34 cellular contexts compared by ENCODE assay signal in the genomic region with DNA sequence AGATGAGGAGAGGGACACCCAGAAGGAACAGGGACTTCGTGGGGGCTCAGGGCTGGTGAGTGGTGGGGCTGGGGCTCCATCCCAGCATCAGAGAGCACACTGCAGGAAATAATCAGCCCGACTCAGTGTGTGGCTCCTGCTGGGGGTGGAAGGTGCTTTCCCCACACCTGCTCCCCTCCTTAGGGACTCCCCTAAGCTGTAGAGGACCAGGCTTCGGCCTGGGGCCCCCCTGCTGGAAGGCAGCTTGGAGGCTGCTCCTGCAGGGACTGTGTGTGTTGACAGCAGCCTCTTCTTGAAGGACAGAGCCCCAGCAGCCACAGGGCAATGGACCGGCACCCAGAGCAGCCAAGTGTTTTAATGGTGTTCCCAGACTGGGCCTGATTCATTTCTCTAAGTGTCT. TPM values are rescaled to one million over a fixed set of nuclear protein-coding genes. Genes with fewer than 3 reads are reported as not detected.
"Had no signal": no experiment of that assay in that cellular context is flagged by ENCODE, and none has a peak within 500 bp of the region (broad histone marks: within the 10 kb centered on the region; RNA-seq: fewer than 3 reads in every experiment).

No MANE protein-coding gene starts in this region.

- FAIRE-seq: astrocyte had no signal

- H3K27ac Mint-ChIP-seq: activated CD4-positive, alpha-beta memory T cell treated with anti-CD3 and anti-CD28 coated beads, Interleukin-2, amount 10 ng/mL, durations not matched to agents 7 days and 5 days; activated CD4-positive, alpha-beta T cell treated with anti-CD3 and anti-CD28 coated beads, Interleukin-2, amount 10 ng/mL, durations not matched to agents 7 days and 5 days; activated T-helper 17 cell treated with anti-CD3 and anti-CD28 coated beads, Interleukin-2, amount 50 U/mL, for 72 hours; dendritic cell treated with granulocyte-macrophage colony-stimulating factor and Interleukin-4, amounts not matched to agents 40 ng/mL and 50 ng/mL, for 4 days; nephron; progenitor cell of endocrine pancreas; stimulated activated naive B cell treated with anti-CD40 and anti-IgM and Interleukin-4, amounts not matched to agents 10 μg/mL and 1 μg/mL and 100 μg/mL, for 72 hours; T-helper 17 cell had no signal

- H3K36me3 ChIP-seq: brain microvascular endothelial cell, gastroesophageal sphincter, left lung, lower lobe of right lung, neutrophil, right lobe of liver, stomach, thyroid gland, upper lobe of left lung had no signal

- H3K4me3 ChIP-seq: gastroesophageal sphincter, left lung, lower lobe of right lung, mucosa of descending colon, right lobe of liver, smooth muscle cell, stomach, thyroid gland, upper lobe of left lung had no signal

- DNase-seq: activated CD4-positive, alpha-beta memory T cell treated with anti-CD3 and anti-CD28 coated beads, Interleukin-2, amount 10 ng/mL, durations not matched to agents 7 days and 5 days; activated CD4-positive, alpha-beta T cell treated with anti-CD3 and anti-CD28 coated beads for 1 hour; activated CD4-positive, alpha-beta T cell treated with anti-CD3 and anti-CD28 coated beads, Interleukin-2, amount 10 ng/mL, durations not matched to agents 7 days and 5 days; activated gamma-delta T cell treated with Interleukin-2 at 50 U/mL for 16 hours; activated naive CD4-positive, alpha-beta T cell treated with anti-CD3 and anti-CD28 coated beads, Interleukin-2, amount 50 U/mL, for 16 hours; activated T-cell treated with anti-CD3 and anti-CD28 coated beads, Interleukin-2, amount 50 U/mL, for 4 hours; amniotic stem cell; brain microvascular endothelial cell; caudate nucleus; effector CD4-positive, alpha-beta T cell; hippocampal formation; lower lobe of right lung; mesenchymal stem cell; stimulated activated CD4-positive, alpha-beta T cell treated with anti-CD3 and anti-CD28 coated beads, Interleukin-15, amount 100 ng/mL, for 24 hours; stimulated activated CD4-positive, alpha-beta T cell treated with anti-CD3 and anti-CD28 coated beads, Interleukin-2, amount 100 ng/mL, for 24 hours; stimulated activated naive B cell treated with anti-CD40 and anti-IgM and Interleukin-4, amounts not matched to agents 10 μg/mL and 1 μg/mL and 100 μg/mL, for 72 hours; stomach; T-helper 17 cell; T1000; thyroid gland; upper lobe of left lung had no signal

- H3K27me3 ChIP-seq: right lobe of liver, thyroid gland, upper lobe of left lung had no signal

- H3K9me3 Mint-ChIP-seq: activated CD4-positive, alpha-beta memory T cell treated with anti-CD3 and anti-CD28 coated beads, Interleukin-2, amount 10 ng/mL, durations not matched to agents 7 days and 5 days; activated CD4-positive, alpha-beta T cell treated with anti-CD3 and anti-CD28 coated beads, Interleukin-2, amount 10 ng/mL, durations not matched to agents 7 days and 5 days; activated T-cell treated with anti-CD3 and anti-CD28 coated beads, Interleukin-2, amount 50 U/mL, for 4 hours; activated T-helper 17 cell treated with anti-CD3 and anti-CD28 coated beads, Interleukin-2, amount 50 U/mL, for 72 hours; dendritic cell treated with granulocyte-macrophage colony-stimulating factor and Interleukin-4, amounts not matched to agents 40 ng/mL and 50 ng/mL, for 4 days; stimulated activated naive B cell treated with anti-CD40 and anti-IgM and Interleukin-4, amounts not matched to agents 10 μg/mL and 1 μg/mL and 100 μg/mL, for 72 hours had no signal

- H3K27ac ChIP-seq: brain microvascular endothelial cell, gastroesophageal sphincter, lower lobe of right lung, neutrophil, stomach, thyroid gland had no signal

- H3K4me3 Mint-ChIP-seq: activated CD4-positive, alpha-beta memory T cell treated with anti-CD3 and anti-CD28 coated beads, Interleukin-2, amount 10 ng/mL, durations not matched to agents 7 days and 5 days; activated CD4-positive, alpha-beta T cell treated with anti-CD3 and anti-CD28 coated beads, Interleukin-2, amount 10 ng/mL, durations not matched to agents 7 days and 5 days; activated T-cell treated with anti-CD3 and anti-CD28 coated beads, Interleukin-2, amount 50 U/mL, for 4 hours; activated T-helper 17 cell treated with anti-CD3 and anti-CD28 coated beads, Interleukin-2, amount 50 U/mL, for 72 hours; dendritic cell treated with granulocyte-macrophage colony-stimulating factor and Interleukin-4, amounts not matched to agents 40 ng/mL and 50 ng/mL, for 4 days; nephron; stimulated activated naive B cell treated with anti-CD40 and anti-IgM and Interleukin-4, amounts not matched to agents 10 μg/mL and 1 μg/mL and 100 μg/mL, for 72 hours; T-helper 17 cell had no signal

- ATAC-seq: activated T-cell treated with anti-CD3 and anti-CD28 coated beads, Interleukin-2, amount 50 U/mL, for 4 hours; activated T-helper 17 cell treated with anti-CD3 and anti-CD28 coated beads, Interleukin-2, amount 50 U/mL, for 72 hours; gastroesophageal sphincter; left lung; lower lobe of right lung; stimulated activated naive B cell treated with anti-CD40 and anti-IgM and Interleukin-4, amounts not matched to agents 10 μg/mL and 1 μg/mL and 100 μg/mL, for 72 hours; T-helper 17 cell had no signal

- H3K36me3 Mint-ChIP-seq: stimulated activated naive B cell treated with anti-CD40 and anti-IgM and Interleukin-4, amounts not matched to agents 10 μg/mL and 1 μg/mL and 100 μg/mL, for 72 hours had no signal

- H3K9me3 ChIP-seq: gastroesophageal sphincter, left lung, lower lobe of right lung, mucosa of descending colon, neutrophil, right lobe of liver, stomach, thyroid gland, upper lobe of left lung had no signal

RNA-seq across cellular contexts. Expression of a gene that starts 17.1 kb away (rescaled TPM):
- total RNA-seq: myocyte, osteocyte, T-helper 17 cell had no signal
